Comparison of ENCODE assay signal across 9 cellular contexts in the genomic region with DNA sequence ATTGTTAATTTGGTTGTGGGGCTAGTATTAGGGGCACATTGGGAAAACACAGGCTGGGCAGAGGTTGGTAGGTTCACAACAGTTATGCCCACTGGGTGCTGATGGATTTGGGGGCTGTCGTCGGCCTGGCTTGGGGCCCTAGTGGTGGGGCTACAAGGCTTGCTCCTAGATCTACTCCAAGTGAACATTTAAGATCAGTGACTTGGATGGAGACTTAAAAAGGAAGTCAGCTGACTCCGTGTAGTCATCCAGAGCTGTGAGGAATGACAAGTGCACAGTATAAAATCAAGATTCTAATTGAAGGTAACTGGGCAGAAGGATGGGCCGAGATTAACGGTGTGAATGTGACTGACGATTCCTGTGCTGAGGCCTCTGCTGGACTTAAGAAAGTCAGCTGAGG. TPM values are rescaled to one million over a fixed set of nuclear protein-coding genes. Genes with fewer than 3 reads are reported as not detected.
DNase-seq lines count a peak whose midpoint lies in the region; ATAC-seq and TF ChIP-seq lines count a peak whose summit lies in the region.
"Had no signal": no experiment of that assay in that cellular context is flagged by ENCODE, and none has a peak within 500 bp of the region (broad histone marks: within the 10 kb centered on the region; RNA-seq: fewer than 3 reads in every experiment).

No MANE protein-coding gene starts in this region.

- peak overlapping the region; percentile 84 to 87 for H3K4me3 Mint-ChIP-seq in activated T-cell treated with anti-CD3 and anti-CD28 coated beads, Interleukin-2, amount 50 U/mL, for 72 hours
- H3K4me3 Mint-ChIP-seq in activated naive CD8-positive, alpha-beta T cell treated with anti-CD3 and anti-CD28 coated beads for 36 hours, result peak overlapping the region; percentile 83

- H3K27me3 Mint-ChIP-seq in activated T-cell treated with anti-CD3 and anti-CD28 coated beads, Interleukin-2, amount 50 U/mL, for 72 hours (ENCODE audit: low read depth), result no peaks in the 10 kb centered on the region
- no peaks in the 10 kb centered on the region for H3K27me3 Mint-ChIP-seq in activated naive CD8-positive, alpha-beta T cell treated with anti-CD3 and anti-CD28 coated beads for 36 hours

- peak in 1 of 5 experiments; percentile 10 for TF ChIP-seq CTCF in tibial nerve (IDR thresholded peaks at IDR 0.05)

- peaks cover 0 to 3% of the 10 kb centered on the region in 2 donors for H3K36me3 Mint-ChIP-seq in activated T-cell treated with anti-CD3 and anti-CD28 coated beads, Interleukin-2, amount 50 U/mL, for 72 hours (ENCODE audit: insufficient read depth in 2 of 2)
- peaks cover 28% of the 10 kb centered on the region for H3K36me3 Mint-ChIP-seq in activated naive CD8-positive, alpha-beta T cell treated with anti-CD3 and anti-CD28 coated beads for 36 hours

- H3K4ac ChIP-seq in mesenchymal stem cell (ENCODE audit: low read depth in 1 of 2, low read length in 2 of 2), result no peak overlapping the region

- no peaks in the 10 kb centered on the region for H3K79me1 ChIP-seq in mesenchymal stem cell (replicated peaks; ENCODE audit: low read length, poor library complexity, severe bottlenecking)

- H3K4me3 ChIP-seq in mesenchymal stem cell (ENCODE audit: insufficient read depth in 1 of 2, low read depth in 1 of 2, low read length in 2 of 2), result no peak overlapping the region
- H3K4me3 ChIP-seq in tibial nerve, result peak overlapping the region in 3 of 4 donors; percentile 1 to 84 (median 74)

- H3K27me3 ChIP-seq in mesenchymal stem cell (ENCODE audit: control insufficient read depth in 1 of 2, insufficient read depth in 1 of 2, low read length in 2 of 2), result peaks cover 5 to 10% of the 10 kb centered on the region in 2 experiments
- no peaks in the 10 kb centered on the region for H3K27me3 ChIP-seq in tibial nerve

- peak overlapping the region; percentile 61 for H3K27ac Mint-ChIP-seq in activated T-cell treated with anti-CD3 and anti-CD28 coated beads, Interleukin-2, amount 50 U/mL, for 72 hours
- H3K27ac Mint-ChIP-seq in activated naive CD8-positive, alpha-beta T cell treated with anti-CD3 and anti-CD28 coated beads for 36 hours, result peak overlapping the region; percentile 80

- no peaks in the 10 kb centered on the region for H3K9me3 Mint-ChIP-seq in activated T-cell treated with anti-CD3 and anti-CD28 coated beads, Interleukin-2, amount 50 U/mL, for 72 hours
- H3K9me3 Mint-ChIP-seq in activated naive CD8-positive, alpha-beta T cell treated with anti-CD3 and anti-CD28 coated beads for 36 hours, result no peaks in the 10 kb centered on the region

- no peak overlapping the region for H2BK15ac ChIP-seq in mesenchymal stem cell (ENCODE audit: low read depth, poor library complexity, severe bottlenecking)

- no peak for ATAC-seq in activated T-cell treated with anti-CD3 and anti-CD28 coated beads, Interleukin-2, amount 50 U/mL, for 72 hours (replicated peaks in 1 of 2)
- no peak for ATAC-seq in HG02571 (IDR thresholded peaks at IDR 0.05; ENCODE audit: unreplicated experiment)
- no peak for ATAC-seq in GM19452 (IDR thresholded peaks at IDR 0.05; ENCODE audit: unreplicated experiment)

- no peaks in the 10 kb centered on the region for H3K9me3 ChIP-seq in mesenchymal stem cell (ENCODE audit: control insufficient read depth, low read length)
- no peaks in the 10 kb centered on the region for H3K9me3 ChIP-seq in tibial nerve

- H3K18ac ChIP-seq in mesenchymal stem cell (ENCODE audit: low read depth in 1 of 2, low read length in 2 of 2), result no peak overlapping the region

- H3K9ac ChIP-seq in mesenchymal stem cell (ENCODE audit: low read length), result peak overlapping the region; percentile 95

- no peak overlapping the region for H2AK5ac ChIP-seq in mesenchymal stem cell (ENCODE audit: low read length, severe bottlenecking)

- no peak overlapping the region for H2BK5ac ChIP-seq in mesenchymal stem cell (ENCODE audit: low read depth, low read length, poor library complexity, severe bottlenecking)

- no peak overlapping the region for H2AFZ ChIP-seq in mesenchymal stem cell (ENCODE audit: low read depth, low read length)

- no peak overlapping the region for H4K8ac ChIP-seq in mesenchymal stem cell (ENCODE audit: low read length)

- no peak for DNase-seq in activated T-cell treated with anti-CD3 and anti-CD28 coated beads, Interleukin-2, amount 50 U/mL, for 72 hours
- DNase-seq in activated T-cell treated with anti-CD3 and anti-CD28 coated beads, Interleukin-2, amount 50 U/mL, for 1 hour, result no peak
- DNase-seq in activated naive CD8-positive, alpha-beta T cell treated with anti-CD3 and anti-CD28 coated beads for 36 hours, result no peak
- DNase-seq in mesenchymal stem cell (no peak), tibial nerve (ENCODE audit: low spot score in 2 of 2) (no peak), medulla oblongata (ENCODE audit: extremely low spot score) (no peak)

- H3K36me3 ChIP-seq in mesenchymal stem cell (ENCODE audit: control insufficient read depth in 1 of 2, insufficient read depth in 2 of 2, low read depth in 1 of 2, low read length in 2 of 2) (no peaks in the 10 kb centered on the region), tibial nerve (no peaks in the 10 kb centered on the region)

- no peak overlapping the region for H4K91ac ChIP-seq in mesenchymal stem cell (ENCODE audit: low read length)

- H3K14ac ChIP-seq in mesenchymal stem cell (ENCODE audit: low read length in 2 of 2), result no peak overlapping the region

- H2BK120ac ChIP-seq in mesenchymal stem cell (ENCODE audit: low read depth, low read length), result no peak overlapping the region

- H3K23ac ChIP-seq in mesenchymal stem cell (ENCODE audit: low read length in 2 of 2), result no peak overlapping the region

- H3K4me1 ChIP-seq in mesenchymal stem cell (ENCODE audit: control insufficient read depth, insufficient read depth, low read depth, low read length), result peaks cover 9% of the 10 kb centered on the region
- H3K4me1 ChIP-seq in tibial nerve, result peaks cover 0 to 79% (median 31%) of the 10 kb centered on the region in 4 donors

- WGBS in mesenchymal stem cell, result 83% methylated on average over 6 of the region's 6 CpGs
- 72 to 78% methylated on average over 6 of the region's 6 CpGs for WGBS in tibial nerve, 2 donors

- H3K4me1 Mint-ChIP-seq in activated T-cell treated with anti-CD3 and anti-CD28 coated beads, Interleukin-2, amount 50 U/mL, for 72 hours (ENCODE audit: low read depth), result peaks cover 70% of the 10 kb centered on the region
- H3K4me1 Mint-ChIP-seq in activated naive CD8-positive, alpha-beta T cell treated with anti-CD3 and anti-CD28 coated beads for 36 hours, result peaks cover 79% of the 10 kb centered on the region

- no peak overlapping the region for H3K4me2 ChIP-seq in mesenchymal stem cell (ENCODE audit: low read length, poor library complexity, severe bottlenecking)

- no peak overlapping the region for H3K27ac ChIP-seq in mesenchymal stem cell (ENCODE audit: low read length, poor library complexity, severe bottlenecking)
- H3K27ac ChIP-seq in tibial nerve, result peak overlapping the region; percentile 85 to 99 (median 94)

- peak in 1 of 2 donors; percentile 25 for TF ChIP-seq POLR2A in tibial nerve (IDR thresholded peaks at IDR 0.05)

- peak in 1 of 2 donors; percentile 30 for TF ChIP-seq EP300 in tibial nerve (IDR thresholded peaks at IDR 0.05)

- H2BK12ac ChIP-seq in mesenchymal stem cell (ENCODE audit: low read length in 2 of 2), result no peak overlapping the region

RNA-seq across cellular contexts. Expression of gene NR4A1, which starts 12.8 kb away (rescaled TPM):
- total RNA-seq in activated T-cell treated with anti-CD3 and anti-CD28 coated beads, Interleukin-2, amount 50 U/mL, for 72 hours, result 100 to 1,000 TPM; 113 to 136 TPM
- total RNA-seq in activated naive CD8-positive, alpha-beta T cell treated with anti-CD3 and anti-CD28 coated beads for 36 hours, result 10 to 100 TPM; 88.0 to 92.6 TPM
- 59.6 TPM for polyA plus RNA-seq in mesenchymal stem cell (2013, experiment 1 of 2)
- polyA plus RNA-seq in mesenchymal stem cell (2013, experiment 2 of 2), result 43.8 TPM
- 1,000 to 10,000 TPM in 1 of 4 donors, 100 to 1,000 TPM in 3; 390 to 1,252 (median 718) TPM for total RNA-seq in tibial nerve

RNA-seq across cellular contexts. Expression of gene ATG101, which starts 31.3 kb away (rescaled TPM):
- total RNA-seq in activated T-cell treated with anti-CD3 and anti-CD28 coated beads, Interleukin-2, amount 50 U/mL, for 72 hours, result 10 to 100 TPM; 52.6 to 53.4 TPM
- 10 to 100 TPM; 39.8 to 41.2 TPM for total RNA-seq in activated naive CD8-positive, alpha-beta T cell treated with anti-CD3 and anti-CD28 coated beads for 36 hours
- polyA plus RNA-seq in mesenchymal stem cell (2013, experiment 1 of 2), result 38.1 TPM
- 37.4 TPM for polyA plus RNA-seq in mesenchymal stem cell (2013, experiment 2 of 2)
- total RNA-seq in tibial nerve, result 10 to 100 TPM; 32.6 to 49.6 (median 37.5) TPM

RNA-seq across cellular contexts. Expression of gene TAMALIN, which starts 31.7 kb away (rescaled TPM):
- total RNA-seq in activated T-cell treated with anti-CD3 and anti-CD28 coated beads, Interleukin-2, amount 50 U/mL, for 72 hours, result 10 to 100 TPM; 10.0 to 11.1 TPM
- 10 to 100 TPM in 1 of 2 experiments, 1 to 10 TPM in 1; 9.1 to 11.3 TPM for total RNA-seq in activated naive CD8-positive, alpha-beta T cell treated with anti-CD3 and anti-CD28 coated beads for 36 hours
- polyA plus RNA-seq in mesenchymal stem cell (2013, experiment 1 of 2), result 17.3 TPM
- 17.8 TPM for polyA plus RNA-seq in mesenchymal stem cell (2013, experiment 2 of 2)
- total RNA-seq in tibial nerve, result 10 to 100 TPM; 30.6 to 54.0 (median 37.8) TPM

RNA-seq across cellular contexts. Expression of gene SMIM41, which starts 41.1 kb away (rescaled TPM):
- total RNA-seq in activated T-cell treated with anti-CD3 and anti-CD28 coated beads, Interleukin-2, amount 50 U/mL, for 72 hours, result not detected
- total RNA-seq in activated naive CD8-positive, alpha-beta T cell treated with anti-CD3 and anti-CD28 coated beads for 36 hours, result not detected
- 3.3 TPM for polyA plus RNA-seq in mesenchymal stem cell (2013, experiment 1 of 2)
- 3.5 TPM for polyA plus RNA-seq in mesenchymal stem cell (2013, experiment 2 of 2)
- total RNA-seq in tibial nerve, result 10 to 100 TPM; 16.5 to 78.7 (median 39.3) TPM
- polyA plus RNA-seq: aorta had no signal

Comparison
In these comparisons a context has a peak if more than half of its experiments do, and no peak if none do; other contexts are left out.
1. H3K4me3 ChIP-seq: peak in tibial nerve (3 of 4); none in mesenchymal stem cell (0 of 2).